ENCODE assay signal across 7 cellular contexts in genomic region chr10:90443342-90443741, GRCh38.
"Had no signal": no experiment of that assay in that cellular context is flagged by ENCODE, and none has a peak within 500 bp of the region (broad histone marks: within the 10 kb centered on the region; RNA-seq: fewer than 3 reads in every experiment).

No MANE protein-coding gene starts in this region.

- H3K4me2 ChIP-seq: GM23338 had no signal

- H2AFZ ChIP-seq: GM23338 had no signal

- H3K4me3 ChIP-seq: GM23338, K562 had no signal

- ATAC-seq: GM23338, K562 had no signal

- DNase-seq: H9, HCEC 1CT, HFFc6, IMR-90, KG1 had no signal
